Comparison of ENCODE assay signal across 23 cellular contexts in genomic region chr7:131525820-131526219, GRCh38. TPM values are rescaled to one million over a fixed set of nuclear protein-coding genes. Genes with fewer than 3 reads are reported as not detected.
DNase-seq lines count a peak whose midpoint lies in the region; ATAC-seq, FAIRE-seq and TF ChIP-seq lines count a peak whose summit lies in the region.
"Had no signal": no experiment of that assay in that cellular context is flagged by ENCODE, and none has a peak within 500 bp of the region (broad histone marks: within the 10 kb centered on the region; RNA-seq: fewer than 3 reads in every experiment).

No MANE protein-coding gene starts in this region.

- no peak for TF ChIP-seq POLR2A in K562 (conservative IDR thresholded peaks at IDR 0.05)

- H3K27me3 ChIP-seq in K562 (ENCODE audit: control insufficient read depth in 2 of 2, insufficient read depth in 2 of 2, low read length in 2 of 2): peaks cover 28 to 55% of the 10 kb centered on the region in 2 experiments; a peak in 4 of 5 replicates
- H3K27me3 ChIP-seq: SJSA1, stomach had no signal

- CTCF ChIA-PET in K562 (lab: Yijun Ruan, JAX; ENCODE audit: low intra/inter-chr PET ratio): no interaction called here

- peak; percentile 77 for DNase-seq in DMS53 treated with DMSO at 0.1 percent for 48 hours (lab: John Stamatoyannopoulos, UW; ENCODE audit: unreplicated experiment)
- DNase-seq in HT-29 (ENCODE audit: low spot score): peak; percentile 38
- DNase-seq in K562 (ENCODE audit: extremely low read depth in 1 of 4, low spot score in 3 of 4): no peak
- DNase-seq in lung microvascular endothelial cell (ENCODE audit: low read depth in 2 of 2): peak; percentile 78 to 89
- no peak for DNase-seq in NAMALWA (ENCODE audit: low spot score)
- no peak for DNase-seq in activated CD4-positive, alpha-beta T cell treated with anti-CD3 and anti-CD28 coated beads, Interleukin-2, amount 50 U/mL, for 1 hour
- DNase-seq: activated T-cell treated with anti-CD3 and anti-CD28 coated beads, Interleukin-2, amount 50 U/mL, for 24 hours; effector memory CD8-positive, alpha-beta T cell; EL; mammary epithelial cell; NCI-H1048; NCI-H187; NCI-H226; OCI-M1; stimulated activated CD8-positive, alpha-beta memory T cell treated with anti-CD3 and anti-CD28 coated beads, Interleukin-4, amount 100 ng/mL, for 48 hours; stomach; T-helper 1 cell; transverse colon had no signal

- intact Hi-C loops in K562 (cut with micrococcal nuclease): no loop called here

- H3K4me2 ChIP-seq in K562 (ENCODE audit: insufficient read depth, low read length): no peak overlapping the region

- H2AFZ ChIP-seq in K562 (ENCODE audit: low read depth, low read length): no peak overlapping the region

- no peak overlapping the region for H3K27ac ChIP-seq in K562 (ENCODE audit: extremely low read depth, low read depth, low read length)
- H3K27ac ChIP-seq: SJSA1, transverse colon had no signal

- H3K9ac ChIP-seq in K562 (ENCODE audit: insufficient read depth in 1 of 2, low read depth in 2 of 2, low read length in 2 of 2): no peak overlapping the region

- no peak overlapping the region for H3K4me3 ChIP-seq in K562
- H3K4me3 ChIP-seq: SJSA1, stomach, transverse colon had no signal

- no TSS peak for BruUV-seq in K562 (replicated peaks; lab: Mats Ljungman, UMichigan)

- TF ChIP-seq RAD21 in K562 (CRISPR knock-in tag; conservative IDR thresholded peaks at IDR 0.05 in 1 of 2, IDR thresholded peaks at IDR 0.05 in 1 of 2): no peak

- ATAC-seq in K562: no peak
- no peak for ATAC-seq in GM19035 (IDR thresholded peaks at IDR 0.05; ENCODE audit: unreplicated experiment)
- ATAC-seq: effector memory CD8-positive, alpha-beta T cell had no signal

- FAIRE-seq in K562 (lab: Jason Lieb, UNC): peak; percentile 51
- FAIRE-seq: D721Med, keratinocyte, TTC549 had no signal

- no peaks in the 10 kb centered on the region for H3K79me2 ChIP-seq in K562 (ENCODE audit: control insufficient read depth, insufficient read depth, low read length)

- in situ Hi-C loops in K562 (cut with MboI): no loop called here

- WGBS in K562 (ENCODE audit: insufficient coverage, low coverage, missing lambda C conversion rate): 0% methylated on average over 2 of the region's 2 CpGs

- no peaks in the 10 kb centered on the region for H3K9me1 ChIP-seq in K562 (ENCODE audit: control insufficient read depth, insufficient read depth, low read length)

- POLR2A ChIA-PET in K562 (lab: Yijun Ruan, JAX): no interaction called here

- no peaks in the 10 kb centered on the region for H3K4me1 ChIP-seq in K562 (replicated peaks in 1 of 2; ENCODE audit: control insufficient read depth in 2 of 2, insufficient read depth in 2 of 2, low read length in 2 of 2)
- H3K4me1 ChIP-seq: SJSA1 had no signal

- H3K9me3 ChIP-seq in K562 (replicated peaks; ENCODE audit: control insufficient read depth, insufficient read depth, low read depth, low read length): no peaks in the 10 kb centered on the region
- H3K9me3 ChIP-seq: SJSA1, stomach, transverse colon had no signal

- no peaks in the 10 kb centered on the region for H3K36me3 ChIP-seq in K562 (ENCODE audit: control insufficient read depth, insufficient read depth, low read length)
- H3K36me3 ChIP-seq: SJSA1, stomach, transverse colon had no signal

- no peak for TF ChIP-seq EP300 in K562 (IDR thresholded peaks at IDR 0.05; ENCODE audit: low read length)

- no peak for TF ChIP-seq CTCF in K562 (IDR thresholded peaks at IDR 0.05 in 2 of 3, conservative IDR thresholded peaks at IDR 0.05 in 1 of 3; ENCODE audit: insufficient read depth in 2 of 3, low read depth in 1 of 3, low read length in 3 of 3)

- H4K20me1 ChIP-seq in K562 (replicated peaks; ENCODE audit: control insufficient read depth, insufficient read depth, low read length): no peaks in the 10 kb centered on the region

TF ChIP-seq in K562, 482 proteins besides CTCF, POLR2A, EP300 and RAD21 (continues in another document):
- TF ChIP-seq CREM (IDR thresholded peaks at IDR 0.05; ENCODE audit: low read depth) (no peak), ZBTB33 (CRISPR knock-in tag; IDR thresholded peaks at IDR 0.05) (no peak), PKNOX1 (IDR thresholded peaks at IDR 0.05) (no peak), ZNF134 (CRISPR knock-in tag; conservative IDR thresholded peaks at IDR 0.05) (no peak), UBTF (IDR thresholded peaks at IDR 0.05; ENCODE audit: borderline replicate concordance in 1 of 2, low read depth in 2 of 2, low read length in 2 of 2) (no peak), TCF15 (CRISPR knock-in tag; IDR thresholded peaks at IDR 0.05) (no peak), MAX (CRISPR knock-in tag; IDR thresholded peaks at IDR 0.05) (no peak), CBFA2T2 (conservative IDR thresholded peaks at IDR 0.05) (no peak), POLR2B (IDR thresholded peaks at IDR 0.05; ENCODE audit: low read depth, partially characterized antibody) (no peak), L3MBTL2 (IDR thresholded peaks at IDR 0.05) (no peak), CTBP1 (IDR thresholded peaks at IDR 0.05; ENCODE audit: borderline replicate concordance) (no peak), NEUROD1 (IDR thresholded peaks at IDR 0.05; ENCODE audit: borderline replicate concordance, low read depth, low read length, partially characterized antibody) (no peak)

RNA-seq across cellular contexts. Expression of gene PODXL, which starts 30.6 kb away (rescaled TPM):
- 55.9 and 67.9 TPM in 2 replicates for total RNA-seq in HT-29 (2014; rRNA removed; shearing (Covaris generic))
- 0.26 and 0.39 TPM in 2 replicates for total RNA-seq in K562 (2011; cell fraction: chromatin; rRNA removed; ENCODE audit: low replicate concordance)
- total RNA-seq in K562 (2011; cell fraction: nucleolus; rRNA removed): 0.50 and 0.79 TPM in 2 replicates
- total RNA-seq in K562 (2011; cell fraction: nucleoplasm; rRNA removed): 0.37 and 0.76 TPM in 2 replicates
- 0.05 and 0.16 TPM in 2 replicates for total RNA-seq in K562 (2014; rRNA removed)
- 0.07 and 0.10 TPM in 2 replicates for total RNA-seq in K562 (2014; rRNA removed; fragmentation: Illumina TruSeq; extraction: Trizol)
- total RNA-seq in K562 (2015; rRNA removed; fragmentation: Illumina TruSeq; extraction: Trizol): 0.15 and 0.18 TPM in 2 replicates
- 0.51 and 0.67 TPM in 2 replicates for total RNA-seq in K562 (2021)
- 0.07 and 0.24 TPM in 2 replicates for polyA plus RNA-seq in K562 (2011; rRNA removed)
- polyA plus RNA-seq in K562 (2011; cell fraction: cytosol; rRNA removed): 0.10 and 0.16 TPM in 2 replicates
- 0.38 and 0.45 TPM in 2 replicates for polyA plus RNA-seq in K562 (2011; cell fraction: nucleus; rRNA removed)
- 0.17 and 0.22 TPM in 2 replicates for polyA plus RNA-seq in K562 (2012)
- 0.07 and 0.21 TPM in 2 replicates for polyA plus RNA-seq in K562 (2014; fragmentation: Illumina TruSeq; extraction: Trizol)
- polyA plus RNA-seq in K562 (2014; fragmentation: Nextera tagmentation; extraction: Ambion mirVana): under 1 TPM; 0.01 to 0.03 TPM
- 0.03 and 0.73 TPM in 2 replicates for polyA plus RNA-seq in K562 (2014; rRNA removed)
- polyA minus RNA-seq in K562 (2011; rRNA and poly(A)+ RNA removed): 0.24 and 0.39 TPM in 2 replicates
- polyA minus RNA-seq in K562 (2011; cell fraction: cytosol; rRNA and poly(A)+ RNA removed): 1.8 and 2.1 TPM in 2 replicates
- polyA minus RNA-seq in K562 (2011; cell fraction: nucleus; rRNA and poly(A)+ RNA removed): 0.54 and 0.56 TPM in 2 replicates
- total RNA-seq in lung microvascular endothelial cell: 75.0 and 152 TPM in 2 replicates

Comparison
In these comparisons a context has a peak if more than half of its experiments do, and no peak if none do; other contexts are left out.
1. DNase-seq: peak in DMS53 treated with DMSO at 0.1 percent for 48 hours (single experiment), HT-29 (single experiment) and lung microvascular endothelial cell (2 of 2); none in K562 (0 of 4), NAMALWA (single experiment) and activated CD4-positive, alpha-beta T cell treated with anti-CD3 and anti-CD28 coated beads, Interleukin-2, amount 50 U/mL, for 1 hour (single experiment).
2. RNA of gene PODXL, which starts 30.6 kb away (total RNA-seq): 75.0 to 152 TPM in lung microvascular endothelial cell and 55.9 to 67.9 TPM in HT-29; 0.05 to 0.79 TPM in K562; every median in the first group is over 10 times any median in the second.